Comparison of ENCODE assay signal across 6 cellular contexts in genomic region chr11:133302056-133302455, GRCh38.
"Had no signal": no experiment of that assay in that cellular context is flagged by ENCODE, and none has a peak within 500 bp of the region (broad histone marks: within the 10 kb centered on the region; RNA-seq: fewer than 3 reads in every experiment).

No MANE protein-coding gene starts in this region.

- H3K4me3 ChIP-seq: GM23248, K562 had no signal

- H3K4me3 Mint-ChIP-seq: H9 had no signal

- DNase-seq: GM23248, H9, HCEC 1CT, IMR-90, KG1 had no signal

- H3K27ac Mint-ChIP-seq: H9 had no signal

- H3K9ac ChIP-seq: GM23248 had no signal

- H2AFZ ChIP-seq: GM23248 had no signal

- ATAC-seq: K562 had no signal

- H3K27ac ChIP-seq: GM23248 had no signal
